In genomic region chr14:34721129-34721528, GRCh38 we compare ENCODE assay signal across 33 cellular contexts.
"Had no signal": no experiment of that assay in that cellular context is flagged by ENCODE, and none has a peak within 500 bp of the region (broad histone marks: within the 10 kb centered on the region; RNA-seq: fewer than 3 reads in every experiment).

No MANE protein-coding gene starts in this region.

- H3K4me3 ChIP-seq: adrenal gland, body of pancreas, breast epithelium had no signal

- H3K36me3 ChIP-seq: adrenal gland, brain microvascular endothelial cell, breast epithelium had no signal

- ATAC-seq: activated CD8-positive, alpha-beta T cell treated with anti-CD3 and anti-CD28 coated beads for 36 hours; activated naive CD4-positive, alpha-beta T cell treated with anti-CD3 and anti-CD28 coated beads, Interleukin-2, amount 50 U/mL, for 72 hours; activated T-cell treated with anti-CD3 and anti-CD28 coated beads, Interleukin-2, amount 50 U/mL, for 4 hours; activated T-cell treated with anti-CD3 and anti-CD28 coated beads, Interleukin-2, amount 50 U/mL, for 72 hours; activated T-helper 17 cell treated with anti-CD3 and anti-CD28 coated beads, Interleukin-2, amount 50 U/mL, for 72 hours; body of pancreas had no signal

- H3K27me3 ChIP-seq: adrenal gland, body of pancreas, brain microvascular endothelial cell, breast epithelium had no signal

- H3K9me3 ChIP-seq: adrenal gland, body of pancreas, breast epithelium had no signal

- FAIRE-seq: astrocyte, TTC549 had no signal

- DNase-seq: activated B cell treated with CpG ODN at 0.5 μM for 24 hours; activated CD4-positive, alpha-beta memory T cell treated with anti-CD3 and anti-CD28 coated beads for 36 hours; activated CD4-positive, alpha-beta T cell treated with anti-CD3 and anti-CD28 coated beads for 4 hours; activated CD4-positive, alpha-beta T cell treated with anti-CD3 and anti-CD28 coated beads, Interleukin-2, amount 10 ng/mL, durations not matched to agents 24 days and 14 days; activated CD4-positive, alpha-beta T cell treated with anti-CD3 and anti-CD28 coated beads, Interleukin-2, amount 50 U/mL, for 1 hour; activated CD4-positive, alpha-beta T cell treated with anti-CD3 and anti-CD28 coated beads, Interleukin-2, amount 50 U/mL, for 4 hours; activated CD4-positive, CD25-positive, alpha-beta regulatory T cell treated with anti-CD3 and anti-CD28 coated beads, Interleukin-2, amount 50 U/mL, for 72 hours; activated CD8-positive, alpha-beta memory T cell treated with anti-CD3 and anti-CD28 coated beads, Interleukin-2, amount 50 U/mL, for 4 hours; activated CD8-positive, alpha-beta T cell treated with anti-CD3 and anti-CD28 coated beads for 36 hours; activated effector memory CD4-positive, alpha-beta T cell treated with anti-CD3 and anti-CD28 coated beads, Interleukin-2, amount 50 U/mL, for 16 hours; activated gamma-delta T cell treated with Interleukin-2 at 50 U/mL for 16 hours; activated naive CD4-positive, alpha-beta T cell; activated naive CD4-positive, alpha-beta T cell treated with anti-CD3 and anti-CD28 coated beads for 36 hours; activated naive CD4-positive, alpha-beta T cell treated with anti-CD3 and anti-CD28 coated beads, Interleukin-2, amount 50 U/mL, for 16 hours; activated naive CD8-positive, alpha-beta T cell treated with anti-CD3 and anti-CD28 coated beads for 36 hours; activated T-cell treated with anti-CD3 and anti-CD28 coated beads for 4 hours; activated T-cell treated with anti-CD3 and anti-CD28 coated beads, Interleukin-2, amount 50 U/mL, for 1 hour; activated T-cell treated with anti-CD3 and anti-CD28 coated beads, Interleukin-2, amount 50 U/mL, for 4 hours; activated T-cell treated with anti-CD3 and anti-CD28 coated beads, Interleukin-2, amount 50 U/mL, for 72 hours; adrenal gland; amniotic stem cell; aorta; body of pancreas; brain microvascular endothelial cell; central memory CD4-positive, alpha-beta T cell; T-helper 2 cell; T-helper 9 cell had no signal

- H3K4me1 ChIP-seq: body of pancreas, breast epithelium had no signal

- H3K27ac ChIP-seq: adrenal gland, body of pancreas, brain microvascular endothelial cell, breast epithelium, VCaP had no signal
